Comparison of ENCODE assay signal across 9 cellular contexts in genomic region chr11:44575288-44575672, GRCh38. TPM values are rescaled to one million over a fixed set of nuclear protein-coding genes. Genes with fewer than 3 reads are reported as not detected.
DNase-seq lines count a peak whose midpoint lies in the region; ATAC-seq and TF ChIP-seq lines count a peak whose summit lies in the region.
"Had no signal": no experiment of that assay in that cellular context is flagged by ENCODE, and none has a peak within 500 bp of the region (broad histone marks: within the 10 kb centered on the region; RNA-seq: fewer than 3 reads in every experiment).

No MANE protein-coding gene starts in this region.

- peaks cover 28% of the 10 kb centered on the region for H3K4me1 ChIP-seq in SJSA1 (replicated peaks)
- H3K4me1 ChIP-seq in left ventricle myocardium inferior: peaks cover 80% of the 10 kb centered on the region

- intact Hi-C loops in left ventricle myocardium inferior (cut with micrococcal nuclease): no loop called here

- ATAC-seq in GM19452 (IDR thresholded peaks at IDR 0.05; ENCODE audit: unreplicated experiment) (peak; percentile 5), GM21515 (IDR thresholded peaks at IDR 0.05; ENCODE audit: unreplicated experiment) (no peak), GM18861 (IDR thresholded peaks at IDR 0.05; ENCODE audit: unreplicated experiment) (no peak)

- peak in 1 of 2 experiments; percentile 60 for DNase-seq in SJSA1 (ENCODE audit: low read depth in 1 of 2, low spot score in 2 of 2)
- peak; percentile 83 for DNase-seq in epithelial cell of esophagus (ENCODE audit: low read depth)
- peak; percentile 77 for DNase-seq in stimulated activated CD8-positive, alpha-beta memory T cell treated with anti-CD3 and anti-CD28 coated beads, Interleukin-4, amount 100 ng/mL, for 48 hours
- no peak for DNase-seq in left ventricle myocardium inferior
- no peak for DNase-seq in COLO668 (lab: John Stamatoyannopoulos, UW; ENCODE audit: unreplicated experiment)
- DNase-seq: NCI-H446 had no signal

- TF ChIP-seq CTCF in epithelial cell of esophagus (IDR thresholded peaks at IDR 0.05; ENCODE audit: insufficient read depth, low read depth, low read length, missing control alignments) (no peak), left ventricle myocardium inferior (IDR thresholded peaks at IDR 0.05; ENCODE audit: borderline replicate concordance) (no peak)

- H3K36me3 ChIP-seq in SJSA1: no peaks in the 10 kb centered on the region
- no peaks in the 10 kb centered on the region for H3K36me3 ChIP-seq in left ventricle myocardium inferior

- H3K27me3 ChIP-seq in SJSA1 (replicated peaks) (no peaks in the 10 kb centered on the region), left ventricle myocardium inferior (ENCODE audit: low read depth) (no peaks in the 10 kb centered on the region)

- no peaks in the 10 kb centered on the region for H3K9me3 ChIP-seq in SJSA1 (replicated peaks)
- no peaks in the 10 kb centered on the region for H3K9me3 ChIP-seq in left ventricle myocardium inferior (replicated peaks)

- H3K27ac ChIP-seq in SJSA1 (peak overlapping the region; percentile 85), left ventricle myocardium inferior (replicated peaks) (no peak overlapping the region)

- H3K4me3 ChIP-seq in SJSA1 (no peak overlapping the region), epithelial cell of esophagus (ENCODE audit: low read length) (no peak overlapping the region), left ventricle myocardium inferior (no peak overlapping the region)

RNA-seq across cellular contexts. Expression of gene CD82, which starts 9.8 kb away (rescaled TPM):
- total RNA-seq in SJSA1 (2014; rRNA removed; shearing (Covaris generic)): 14.5 and 15.5 TPM in 2 replicates
- total RNA-seq in left ventricle myocardium inferior: 49.6 TPM

Comparison
In these comparisons a context has a peak if more than half of its experiments do, and no peak if none do; other contexts are left out.
1. DNase-seq: peak in epithelial cell of esophagus (single experiment) and stimulated activated CD8-positive, alpha-beta memory T cell treated with anti-CD3 and anti-CD28 coated beads, Interleukin-4, amount 100 ng/mL, for 48 hours (single experiment); none in left ventricle myocardium inferior (single experiment) and COLO668 (single experiment).